Comparison of ENCODE assay signal across 1 cellular context in genomic region chr4:124713213-124713592, GRCh38.
TF ChIP-seq lines count a peak whose summit lies in the region.

No MANE protein-coding gene starts in this region.

TF ChIP-seq in K562, 482 proteins besides CTCF, POLR2A, EP300 and RAD21 (continued from another document):
- TF ChIP-seq ZNF592 (IDR thresholded peaks at IDR 0.05) (peak; percentile 88), PKNOX1 (IDR thresholded peaks at IDR 0.05) (peak; percentile 61), XRCC3 (IDR thresholded peaks at IDR 0.05) (no peak), SRF (CRISPR knock-in tag; IDR thresholded peaks at IDR 0.05) (peak in 1 of 2 experiments; percentile 71; a peak in 1 of 4 replicates), ZNF174 (CRISPR knock-in tag; IDR thresholded peaks at IDR 0.05) (no peak), HDAC1 (IDR thresholded peaks at IDR 0.05) (0 out of 4 replicates have a peak, but pooled peaks of 1 of the 2 experiments have one; percentile 10), EHMT2 (IDR thresholded peaks at IDR 0.05) (peak; percentile 62; the same call in 1 of the 2 replicates), NFYB (IDR thresholded peaks at IDR 0.05; ENCODE audit: extremely low read depth, insufficient read length) (no peak), JUND (IDR thresholded peaks at IDR 0.05; ENCODE audit: borderline replicate concordance, low read depth, low read length) (peak; percentile 25; the same call in 1 of the 2 replicates), JUND (tag; IDR thresholded peaks at IDR 0.05; ENCODE audit: borderline replicate concordance, low read depth, low read length) (peak; percentile 55; the same call in 1 of the 3 replicates), ZNF589 (CRISPR knock-in tag; IDR thresholded peaks at IDR 0.05; ENCODE audit: low read depth) (peak; percentile 29; the same call in 1 of the 2 replicates), ZSCAN29 (IDR thresholded peaks at IDR 0.05) (peak; percentile 47; the same call in 1 of the 2 replicates), SRSF3 (IDR thresholded peaks at IDR 0.05; ENCODE audit: insufficient read depth, low read length) (no peak), TRIM24 (IDR thresholded peaks at IDR 0.05) (no peak), ZBTB7A (IDR thresholded peaks at IDR 0.05; ENCODE audit: borderline replicate concordance, control insufficient read depth, low read depth, low read length) (peak; percentile 60; the same call in 1 of the 2 replicates), TGIF2 (CRISPR knock-in tag; IDR thresholded peaks at IDR 0.05) (peak; percentile 59; the same call in 1 of the 2 replicates), TAF9B (IDR thresholded peaks at IDR 0.05; ENCODE audit: partially characterized antibody) (peak; percentile 30), CTCFL (IDR thresholded peaks at IDR 0.05; ENCODE audit: borderline replicate concordance, insufficient read depth, low read depth, low read length, poor library complexity, severe bottlenecking) (peak; percentile 95), PHF20 (IDR thresholded peaks at IDR 0.05; ENCODE audit: partially characterized antibody) (peak; percentile 82), ESRRA (IDR thresholded peaks at IDR 0.05; ENCODE audit: borderline replicate concordance, low read depth) (no peak), ZNF583 (CRISPR knock-in tag; IDR thresholded peaks at IDR 0.05) (no peak), RCOR1 (IDR thresholded peaks at IDR 0.05; ENCODE audit: borderline replicate concordance in 1 of 2, low read depth in 2 of 2, low read length in 2 of 2) (peak in 1 of 2 experiments; percentile 67; a peak in 1 of 4 replicates), COPS2 (conservative IDR thresholded peaks at IDR 0.05) (no peak), HMGXB4 (CRISPR knock-in tag; IDR thresholded peaks at IDR 0.05) (peak; percentile 58; the same call in 1 of the 2 replicates), NFE2L1 (tag; IDR thresholded peaks at IDR 0.05; ENCODE audit: borderline replicate concordance, low read depth) (no peak), ZNF764 (CRISPR knock-in tag; IDR thresholded peaks at IDR 0.05; ENCODE audit: low read depth) (0 out of 2 replicates have a peak, but pooled peaks have one; percentile 56), ID3 (CRISPR knock-in tag; IDR thresholded peaks at IDR 0.05) (no peak), ID3 (tag; IDR thresholded peaks at IDR 0.05) (0 out of 2 replicates have a peak, but pooled peaks have one; percentile 28), ZBTB49 (CRISPR knock-in tag; IDR thresholded peaks at IDR 0.05; ENCODE audit: borderline replicate concordance) (no peak), ZNF766 (CRISPR knock-in tag; conservative IDR thresholded peaks at IDR 0.05) (peak; percentile 70; the same call in 1 of the 2 replicates), YY1 (IDR thresholded peaks at IDR 0.05; ENCODE audit: borderline replicate concordance in 1 of 3, control insufficient read depth in 1 of 3, extremely low read depth in 1 of 3, insufficient read depth in 3 of 3, insufficient read length in 1 of 3, insufficient replicate concordance in 2 of 3, low read depth in 1 of 3, low read length in 2 of 3) (peak in 2 of 3 experiments; percentile 25 to 63), THRAP3 (IDR thresholded peaks at IDR 0.05; ENCODE audit: borderline replicate concordance) (0 out of 2 replicates have a peak, but pooled peaks have one; percentile 11), MNT (conservative IDR thresholded peaks at IDR 0.05) (peak; percentile 41 to 67; a peak in 3 of 4 replicates), MIER1 (IDR thresholded peaks at IDR 0.05; ENCODE audit: low read depth) (0 out of 2 replicates have a peak, but pooled peaks have one; percentile 62), HDAC6 (IDR thresholded peaks at IDR 0.05; ENCODE audit: low read depth, low read length) (no peak), TEAD4 (IDR thresholded peaks at IDR 0.05; ENCODE audit: low read length) (peak; percentile 61), TEAD4 (CRISPR knock-in tag; IDR thresholded peaks at IDR 0.05; ENCODE audit: borderline replicate concordance) (no peak)
